In the genomic region with DNA sequence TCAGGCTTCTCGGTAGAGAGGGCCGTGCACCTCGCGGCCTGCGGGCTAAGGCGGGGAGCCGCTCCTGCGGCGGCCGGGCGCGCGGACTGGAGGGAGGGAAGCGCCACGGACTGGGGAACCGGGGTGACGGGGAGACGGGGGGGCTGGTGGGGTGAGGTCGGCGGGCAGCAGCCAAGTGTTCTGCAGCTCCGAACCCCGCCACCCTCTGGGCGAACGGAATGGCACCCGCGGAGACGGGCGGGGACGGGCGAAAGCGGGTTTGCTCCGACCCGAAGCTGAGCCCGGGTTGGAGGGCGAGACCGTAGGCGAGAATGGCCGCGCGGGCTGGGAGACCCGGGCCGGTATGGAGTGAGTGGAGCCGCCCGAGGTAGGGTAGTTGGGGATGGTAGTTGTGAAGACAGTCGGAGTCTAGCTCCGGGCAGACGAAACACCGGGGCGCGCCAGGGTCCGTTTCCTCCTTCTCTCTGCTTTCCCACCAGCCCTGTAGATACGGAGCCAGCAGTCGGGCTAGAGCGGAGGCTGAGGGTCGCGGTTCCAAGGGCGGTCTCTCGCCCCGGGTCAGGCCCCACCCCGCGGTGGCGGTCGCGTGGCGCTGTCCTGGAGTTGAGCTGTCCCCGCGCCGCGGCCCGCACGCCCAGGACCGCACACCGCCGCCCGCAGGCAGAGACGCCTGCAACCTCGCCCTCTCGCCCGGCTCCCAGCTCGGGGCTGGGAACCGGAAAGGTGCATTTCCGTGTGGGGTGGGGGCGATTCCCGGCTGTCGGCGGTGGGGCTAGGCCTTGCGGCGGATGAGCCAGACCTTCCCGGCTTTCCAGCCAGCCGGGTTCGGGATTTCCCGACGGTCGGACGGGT, we compare ENCODE assay signal across 8 cellular contexts.
DNase-seq lines count a peak whose midpoint lies in the region; TF ChIP-seq lines count a peak whose summit lies in the region.

No MANE protein-coding gene starts in this region.

- H3K36me3 Mint-ChIP-seq in glutamatergic neuron (ENCODE audit: unreplicated experiment), result no peaks in the 10 kb centered on the region

- peak overlapping the region; percentile 72 for H3K4me3 Mint-ChIP-seq in glutamatergic neuron (ENCODE audit: unreplicated experiment)

- no peaks in the 10 kb centered on the region for H3K9me3 ChIP-seq in sigmoid colon

- H3K27me3 ChIP-seq in sigmoid colon, result peaks cover 36 to 75% (median 47%) of the 10 kb centered on the region in 3 donors

- TF ChIP-seq POLR2A in sigmoid colon (IDR thresholded peaks at IDR 0.05), result no peak

- H3K9me3 Mint-ChIP-seq in glutamatergic neuron (ENCODE audit: unreplicated experiment), result no peaks in the 10 kb centered on the region

- peaks cover 16% of the 10 kb centered on the region for H3K27me3 Mint-ChIP-seq in glutamatergic neuron (ENCODE audit: unreplicated experiment)

- WGBS in sigmoid colon, 2 donors, result 1% methylated on average over 95 of the region's 95 CpGs

- intact Hi-C loops in sigmoid colon (cut with DNase I), result no loop called here

- peaks cover 3% of the 10 kb centered on the region for H3K4me1 Mint-ChIP-seq in glutamatergic neuron (ENCODE audit: low read depth, unreplicated experiment)

- H3K36me3 ChIP-seq in sigmoid colon, result no peaks in the 10 kb centered on the region

- H3K4me3 ChIP-seq in sigmoid colon, result peak overlapping the region in 3 of 4 donors; percentile 24 to 44 (median 42)

- peaks cover 0 to 24% (median 19%) of the 10 kb centered on the region in 4 donors for H3K4me1 ChIP-seq in sigmoid colon

- DNase-seq in stimulated activated CD4-positive, alpha-beta T cell treated with anti-CD3 and anti-CD28 coated beads, Interleukin-15, amount 100 ng/mL, for 24 hours, result peak; percentile 36
- no peak for DNase-seq in stimulated activated CD4-positive, alpha-beta T cell treated with anti-CD3 and anti-CD28 coated beads, Interleukin-12 subunit alpha, Interleukin-12 subunit beta, amount 100 ng/mL, for 4 hours
- DNase-seq in UCSD-AML1 (lab: John Stamatoyannopoulos, UW; ENCODE audit: unreplicated experiment) (peak; percentile 22), glutamatergic neuron (peak; percentile 61), sigmoid colon (no peak), NCI-H748 (lab: John Stamatoyannopoulos, UW; ENCODE audit: unreplicated experiment) (no peak), nucleus accumbens (lab: John Stamatoyannopoulos, UW) (no peak), C1 segment of cervical spinal cord (lab: John Stamatoyannopoulos, UW) (no peak)

- TF ChIP-seq EP300 in sigmoid colon (IDR thresholded peaks at IDR 0.05), result no peak

- no peak overlapping the region for H3K27ac ChIP-seq in sigmoid colon

- TF ChIP-seq CTCF in glutamatergic neuron (IDR thresholded peaks at IDR 0.05; ENCODE audit: partially characterized antibody, unreplicated experiment) (no peak), sigmoid colon (IDR thresholded peaks at IDR 0.05) (no peak)

- H3K27ac Mint-ChIP-seq in glutamatergic neuron (ENCODE audit: unreplicated experiment), result no peak overlapping the region

Comparison
In these comparisons a context has a peak if more than half of its experiments do, and no peak if none do; other contexts are left out.
1. DNase-seq: peak in stimulated activated CD4-positive, alpha-beta T cell treated with anti-CD3 and anti-CD28 coated beads, Interleukin-15, amount 100 ng/mL, for 24 hours (single experiment), UCSD-AML1 (single experiment) and glutamatergic neuron (single experiment); none in stimulated activated CD4-positive, alpha-beta T cell treated with anti-CD3 and anti-CD28 coated beads, Interleukin-12 subunit alpha, Interleukin-12 subunit beta, amount 100 ng/mL, for 4 hours (single experiment), sigmoid colon (single experiment), NCI-H748 (single experiment), nucleus accumbens (0 of 56) and C1 segment of cervical spinal cord (0 of 14).